Comparison of ENCODE assay signal across 15 cellular contexts in genomic region chr7:134691820-134692705, GRCh38. TPM values are rescaled to one million over a fixed set of nuclear protein-coding genes. Genes with fewer than 3 reads are reported as not detected.
DNase-seq lines count a peak whose midpoint lies in the region; ATAC-seq, FAIRE-seq and TF ChIP-seq lines count a peak whose summit lies in the region.
"Had no signal": no experiment of that assay in that cellular context is flagged by ENCODE, and none has a peak within 500 bp of the region (broad histone marks: within the 10 kb centered on the region; RNA-seq: fewer than 3 reads in every experiment).

No MANE protein-coding gene starts in this region.

- intact Hi-C loops in heart right ventricle (cut with DNase I), result loop anchor here in 9 of 10 donors (2.0 to 10.0 kb wide), 11 partner anchors 50 to 483 kb away; partner anchors contain the start of gene CYREN (in 2 of the 9)
- intact Hi-C loops in heart left ventricle (cut with DNase I), result loop anchor here in 9 of 10 donors (2.0 to 10.0 kb wide), 13 partner anchors 31 to 261 kb away; no protein-coding TSS in a partner anchor
- intact Hi-C loops in upper lobe of right lung (cut with DNase I), result no loop called here

- WGBS in heart right ventricle, 2 donors, result 67 to 71% methylated on average over 10 of the region's 10 CpGs
- 63 to 71% (median 68%) methylated on average over 10 of the region's 10 CpGs for WGBS in heart left ventricle, 4 donors

- no peaks in the 10 kb centered on the region for H3K27me3 Mint-ChIP-seq in mesothelial cell of epicardium (ENCODE audit: low read depth)
- H3K27me3 Mint-ChIP-seq in effector memory CD8-positive, alpha-beta T cell, result peaks cover 12 to 42% of the 10 kb centered on the region in 2 donors

- H3K27ac ChIP-seq in heart right ventricle (peak overlapping the region in 6 of 10 donors; percentile 21 to 63 (median 50)), heart left ventricle (peak overlapping the region in 6 of 12 donors; percentile 13 to 80 (median 61)), caudate nucleus (ENCODE audit: low read depth, low read length) (peak overlapping the region; percentile 63), upper lobe of right lung (no peak overlapping the region)

- peaks cover 56% of the 10 kb centered on the region for H3K4me1 Mint-ChIP-seq in mesothelial cell of epicardium
- peaks cover 0 to 1% of the 10 kb centered on the region in 2 donors for H3K4me1 Mint-ChIP-seq in effector memory CD8-positive, alpha-beta T cell (ENCODE audit: low read depth in 2 of 2)

- TF ChIP-seq CTCF in heart right ventricle (IDR thresholded peaks at IDR 0.05) (no peak), heart left ventricle (IDR thresholded peaks at IDR 0.05) (no peak), mesothelial cell of epicardium (IDR thresholded peaks at IDR 0.05; ENCODE audit: unreplicated experiment) (no peak), upper lobe of right lung (IDR thresholded peaks at IDR 0.05) (no peak)

- H3K36me3 ChIP-seq in heart right ventricle (no peaks in the 10 kb centered on the region), heart left ventricle (no peaks in the 10 kb centered on the region), upper lobe of right lung (no peaks in the 10 kb centered on the region)
- H3K36me3 ChIP-seq: gastroesophageal sphincter had no signal

- H3K4me1 ChIP-seq in heart right ventricle (peaks cover 0 to 38% (median 18%) of the 10 kb centered on the region in 9 donors), heart left ventricle (peaks cover 0 to 45% (median 9%) of the 10 kb centered on the region in 12 donors), upper lobe of right lung (peaks cover 17% of the 10 kb centered on the region)
- H3K4me1 ChIP-seq: A549 had no signal

- DNase-seq in heart right ventricle, result no peak
- no peak for DNase-seq in heart left ventricle
- no peak for DNase-seq in caudate nucleus (lab: John Stamatoyannopoulos, UW)
- peak; percentile 63 to 64 for DNase-seq in mesothelial cell of epicardium (ENCODE audit: low spot score in 2 of 2, unreplicated experiment in 2 of 2)
- DNase-seq in upper lobe of right lung, result no peak
- DNase-seq in effector memory CD8-positive, alpha-beta T cell, result no peak
- DNase-seq in GM12891 (ENCODE audit: insufficient read length, low spot score), result no peak
- DNase-seq: GOT3, midbrain, NCI-H510A, small intestine had no signal

- ATAC-seq in heart right ventricle (no peak), heart left ventricle (no peak), upper lobe of right lung (peak; percentile 14), HG03095 (IDR thresholded peaks at IDR 0.05; ENCODE audit: unreplicated experiment) (no peak)
- ATAC-seq in effector memory CD8-positive, alpha-beta T cell (replicated peaks), result no peak
- ATAC-seq: A549, gastroesophageal sphincter had no signal

- peak overlapping the region; percentile 5 for H3K4me3 Mint-ChIP-seq in mesothelial cell of epicardium
- no peak overlapping the region for H3K4me3 Mint-ChIP-seq in effector memory CD8-positive, alpha-beta T cell

- H3K9me3 ChIP-seq in heart right ventricle, result no peaks in the 10 kb centered on the region
- H3K9me3 ChIP-seq in heart left ventricle, result no peaks in the 10 kb centered on the region
- H3K9me3 ChIP-seq in upper lobe of right lung, result no peaks in the 10 kb centered on the region
- H3K9me3 ChIP-seq: A549, gastroesophageal sphincter had no signal

- H3K9me3 Mint-ChIP-seq in mesothelial cell of epicardium, result no peaks in the 10 kb centered on the region
- no peaks in the 10 kb centered on the region for H3K9me3 Mint-ChIP-seq in effector memory CD8-positive, alpha-beta T cell

- no peak for TF ChIP-seq POLR2A in heart left ventricle (IDR thresholded peaks at IDR 0.05)
- TF ChIP-seq POLR2A in GM12891 (IDR thresholded peaks at IDR 0.05; ENCODE audit: low read depth, low read length), result no peak

- no peaks in the 10 kb centered on the region for H3K36me3 Mint-ChIP-seq in mesothelial cell of epicardium
- H3K36me3 Mint-ChIP-seq in effector memory CD8-positive, alpha-beta T cell (ENCODE audit: insufficient read depth), result peaks cover 3% of the 10 kb centered on the region

- FAIRE-seq in GM12891 (lab: Jason Lieb, UNC), result no peak
- FAIRE-seq: G401.6, small intestine had no signal

- peak overlapping the region; percentile 87 for H3K27ac Mint-ChIP-seq in mesothelial cell of epicardium
- no peak overlapping the region for H3K27ac Mint-ChIP-seq in effector memory CD8-positive, alpha-beta T cell

- H3K4me3 ChIP-seq in heart right ventricle (no peak overlapping the region), heart left ventricle (no peak overlapping the region), upper lobe of right lung (no peak overlapping the region)
- H3K4me3 ChIP-seq: A549, gastroesophageal sphincter had no signal

- no peaks in the 10 kb centered on the region for H3K27me3 ChIP-seq in heart right ventricle
- H3K27me3 ChIP-seq in heart left ventricle, result no peaks in the 10 kb centered on the region
- no peaks in the 10 kb centered on the region for H3K27me3 ChIP-seq in upper lobe of right lung
- H3K27me3 ChIP-seq: gastroesophageal sphincter had no signal

TF ChIP-seq in GM12891, 5 proteins besides CTCF, POLR2A, EP300 and RAD21:
- TF ChIP-seq POLR2AphosphoS5 (IDR thresholded peaks at IDR 0.05; ENCODE audit: low read depth, low read length) (no peak), POU2F2 (IDR thresholded peaks at IDR 0.05; ENCODE audit: low read depth, low read length) (no peak), PAX5 (IDR thresholded peaks at IDR 0.05; ENCODE audit: insufficient read depth, low read length, severe bottlenecking) (no peak), SPI1 (IDR thresholded peaks at IDR 0.05; ENCODE audit: low read depth, low read length) (no peak), TAF1 (IDR thresholded peaks at IDR 0.05; ENCODE audit: low read depth, low read length) (no peak)

RNA-seq across cellular contexts. Expression of gene BPGM, which starts 45.4 kb away (rescaled TPM):
- 10 to 100 TPM; 12.4 to 19.7 (median 14.1) TPM for total RNA-seq in heart right ventricle
- 10 to 100 TPM; 15.7 to 19.7 TPM for polyA plus RNA-seq in heart right ventricle
- total RNA-seq in heart left ventricle, result 10 to 100 TPM; 12.3 to 17.8 (median 14.9) TPM
- 10 to 100 TPM; 15.4 to 26.0 TPM for polyA plus RNA-seq in heart left ventricle
- total RNA-seq in mesothelial cell of epicardium, result 13.3 to 15.0 TPM (median 14.8 TPM) in 3 replicates
- 14.8 TPM for total RNA-seq in upper lobe of right lung
- polyA plus RNA-seq in GM12891 (2012; ENCODE audit: low read depth, missing spikeins), result 10.0 TPM

Comparison
In these comparisons a context has a peak if more than half of its experiments do, and no peak if none do; other contexts are left out.
1. DNase-seq: peak in mesothelial cell of epicardium (2 of 2); none in heart right ventricle (0 of 2), heart left ventricle (0 of 5), caudate nucleus (0 of 61), upper lobe of right lung (single experiment), effector memory CD8-positive, alpha-beta T cell (0 of 3) and GM12891 (single experiment).